In genomic region chr19:50039968-50040367, GRCh38 we compare ENCODE assay signal across 18 cellular contexts. TPM values are rescaled to one million over a fixed set of nuclear protein-coding genes. Genes with fewer than 3 reads are reported as not detected.
DNase-seq lines count a peak whose midpoint lies in the region; ATAC-seq, FAIRE-seq and TF ChIP-seq lines count a peak whose summit lies in the region.
"Had no signal": no experiment of that assay in that cellular context is flagged by ENCODE, and none has a peak within 500 bp of the region (broad histone marks: within the 10 kb centered on the region; RNA-seq: fewer than 3 reads in every experiment).

No MANE protein-coding gene starts in this region.

- H3K79me2 ChIP-seq in osteoblast (ENCODE audit: insufficient read depth, low read length) (peaks cover 3% of the 10 kb centered on the region), mesendoderm (ENCODE audit: control insufficient read depth, insufficient read depth, low read length) (no peaks in the 10 kb centered on the region)

- no peak overlapping the region for H2AFZ ChIP-seq in osteoblast (ENCODE audit: low read length)

- no peak overlapping the region for H2BK120ac ChIP-seq in mesendoderm (ENCODE audit: low read depth, low read length)

- no peak overlapping the region for H3K9ac ChIP-seq in mesendoderm (ENCODE audit: low read length)
- H3K9ac ChIP-seq: KMS-11, SK-N-SH had no signal

- no peak overlapping the region for H2BK5ac ChIP-seq in mesendoderm (ENCODE audit: low read length)

- H3K27me3 Mint-ChIP-seq in activated T-cell treated with anti-CD3 and anti-CD28 coated beads, Interleukin-2, amount 50 U/mL, for 24 hours: no peaks in the 10 kb centered on the region

- H3K4me3 Mint-ChIP-seq in activated T-cell treated with anti-CD3 and anti-CD28 coated beads, Interleukin-2, amount 50 U/mL, for 24 hours: no peak overlapping the region
- H3K4me3 Mint-ChIP-seq: H9 had no signal

- peaks cover 6% of the 10 kb centered on the region for H4K20me1 ChIP-seq in osteoblast (ENCODE audit: insufficient read depth, low read length)

- H3K4me3 ChIP-seq in foreskin fibroblast (ENCODE audit: low read depth in 1 of 2, low read length in 2 of 2) (no peak overlapping the region), osteoblast (ENCODE audit: insufficient read depth, low read length) (no peak overlapping the region), mesendoderm (ENCODE audit: low read length) (no peak overlapping the region)

- peaks cover 20% of the 10 kb centered on the region for H3K9me3 Mint-ChIP-seq in activated T-cell treated with anti-CD3 and anti-CD28 coated beads, Interleukin-2, amount 50 U/mL, for 24 hours

- no CpG with 5 or more reads among the region's 3 CpGs for WGBS in mesendoderm (ENCODE audit: extremely low coverage, insufficient coverage, low lambda C conversion rate)

- H3K79me1 ChIP-seq in mesendoderm (ENCODE audit: low read length): peaks cover 4% of the 10 kb centered on the region

- peaks cover 3% of the 10 kb centered on the region for H3K4me1 Mint-ChIP-seq in activated T-cell treated with anti-CD3 and anti-CD28 coated beads, Interleukin-2, amount 50 U/mL, for 24 hours (ENCODE audit: low read depth)
- H3K4me1 Mint-ChIP-seq: H9 had no signal

- H4K8ac ChIP-seq in mesendoderm (ENCODE audit: low read depth, low read length): no peak overlapping the region

- no peaks in the 10 kb centered on the region for H3K27me3 ChIP-seq in osteoblast (ENCODE audit: insufficient read depth, low read length)
- no peaks in the 10 kb centered on the region for H3K27me3 ChIP-seq in mesendoderm (ENCODE audit: insufficient read depth, low read length, poor library complexity)

- H3K56ac ChIP-seq in mesendoderm (ENCODE audit: low read length): no peak overlapping the region

- no peak overlapping the region for H3K27ac ChIP-seq in osteoblast (ENCODE audit: low read depth, low read length)
- no peak overlapping the region for H3K27ac ChIP-seq in mesendoderm (ENCODE audit: low read depth, low read length)
- H3K27ac ChIP-seq: 22Rv1, C4-2B, KMS-11 had no signal

- H2AK5ac ChIP-seq in mesendoderm (ENCODE audit: low read length): no peak overlapping the region

- TF ChIP-seq CTCF in foreskin fibroblast (IDR thresholded peaks at IDR 0.05; ENCODE audit: low read depth, low read length) (no peak), osteoblast (IDR thresholded peaks at IDR 0.05; ENCODE audit: extremely low read depth, low read depth, low read length) (no peak)

- no peak overlapping the region for H3K4me2 ChIP-seq in osteoblast (ENCODE audit: insufficient read depth, low read length)
- no peak overlapping the region for H3K4me2 ChIP-seq in mesendoderm (ENCODE audit: low read length)
- H3K4me2 ChIP-seq: KMS-11, SK-N-SH had no signal

- H2BK15ac ChIP-seq in mesendoderm (replicated peaks; ENCODE audit: low read depth): no peak overlapping the region

- peaks cover 24% of the 10 kb centered on the region for H3K9me3 ChIP-seq in osteoblast (ENCODE audit: low read depth, low read length)

- no peaks in the 10 kb centered on the region for H3K4me1 ChIP-seq in osteoblast (ENCODE audit: insufficient read depth, low read length)
- H3K4me1 ChIP-seq in mesendoderm (ENCODE audit: control insufficient read depth, low read depth, low read length): no peaks in the 10 kb centered on the region

- no peak overlapping the region for H4K5ac ChIP-seq in mesendoderm (ENCODE audit: low read length)

- no peak overlapping the region for H3K4ac ChIP-seq in mesendoderm (ENCODE audit: low read depth, low read length)

- ATAC-seq in HG03354 (IDR thresholded peaks at IDR 0.05; ENCODE audit: poor library complexity, severe bottlenecking, unreplicated experiment): no peak

- DNase-seq in activated T-cell treated with anti-CD3 and anti-CD28 coated beads, Interleukin-2, amount 50 U/mL, for 24 hours: no peak
- DNase-seq in activated T-cell treated with anti-CD3 and anti-CD28 coated beads, Interleukin-2, amount 50 U/mL, for 1 hour: no peak
- DNase-seq in foreskin fibroblast (peak; percentile 20 to 23), osteoblast (ENCODE audit: insufficient read length, low spot score, missing footprints) (peak; percentile 9), NCI-H1417 treated with DMSO at 0.1 percent for 48 hours (lab: John Stamatoyannopoulos, UW) (no peak), mesendoderm (no peak), GM19239 (ENCODE audit: insufficient read length, low spot score) (no peak)
- DNase-seq: H9, NCI-H1092 treated with DMSO at 0.1 percent for 48 hours, NCI-H187, NCI-H446 treated with DMSO at 0.1 percent for 48 hours, NCI-H774, Right ventricle myocardium superior, SK-N-SH had no signal

- H3K27ac Mint-ChIP-seq in activated T-cell treated with anti-CD3 and anti-CD28 coated beads, Interleukin-2, amount 50 U/mL, for 24 hours: peak overlapping the region; percentile 26
- H3K27ac Mint-ChIP-seq: H9 had no signal

- H3K18ac ChIP-seq in mesendoderm (ENCODE audit: low read length): no peak overlapping the region

- H3K36me3 ChIP-seq in osteoblast (ENCODE audit: insufficient read depth, low read length) (peaks cover 65% of the 10 kb centered on the region), mesendoderm (ENCODE audit: control insufficient read depth, insufficient read depth, low read length) (peaks cover 41% of the 10 kb centered on the region)

- no peak overlapping the region for H3K23ac ChIP-seq in mesendoderm (ENCODE audit: low read length)

- FAIRE-seq in GM19239 (lab: Jason Lieb, UNC): no peak

- peaks cover 90% of the 10 kb centered on the region for H3K36me3 Mint-ChIP-seq in activated T-cell treated with anti-CD3 and anti-CD28 coated beads, Interleukin-2, amount 50 U/mL, for 24 hours (ENCODE audit: low read depth)

RNA-seq across cellular contexts. Expression of gene ZNF473, which starts 14.2 kb away (rescaled TPM):
- total RNA-seq in osteoblast: 8.3 and 8.8 TPM in 2 replicates
- polyA plus RNA-seq in mesendoderm (2013, experiment 1 of 2): 5.3 TPM
- 5.4 TPM for polyA plus RNA-seq in mesendoderm (2013, experiment 2 of 2)

RNA-seq across cellular contexts. Expression of gene VRK3, which starts 14.8 kb away (rescaled TPM):
- total RNA-seq in osteoblast: 24.2 and 30.6 TPM in 2 replicates
- polyA plus RNA-seq in mesendoderm (2013, experiment 1 of 2): 15.1 TPM
- polyA plus RNA-seq in mesendoderm (2013, experiment 2 of 2): 15.4 TPM

Comparison
In these comparisons a context has a peak if more than half of its experiments do, and no peak if none do; other contexts are left out.
1. DNase-seq: peak in foreskin fibroblast (2 of 2) and osteoblast (single experiment); none in activated T-cell treated with anti-CD3 and anti-CD28 coated beads, Interleukin-2, amount 50 U/mL, for 24 hours (single experiment), activated T-cell treated with anti-CD3 and anti-CD28 coated beads, Interleukin-2, amount 50 U/mL, for 1 hour (single experiment), NCI-H1417 treated with DMSO at 0.1 percent for 48 hours (single experiment), mesendoderm (single experiment) and GM19239 (single experiment).